Comparison of ENCODE assay signal across 1 cellular context in the genomic region with DNA sequence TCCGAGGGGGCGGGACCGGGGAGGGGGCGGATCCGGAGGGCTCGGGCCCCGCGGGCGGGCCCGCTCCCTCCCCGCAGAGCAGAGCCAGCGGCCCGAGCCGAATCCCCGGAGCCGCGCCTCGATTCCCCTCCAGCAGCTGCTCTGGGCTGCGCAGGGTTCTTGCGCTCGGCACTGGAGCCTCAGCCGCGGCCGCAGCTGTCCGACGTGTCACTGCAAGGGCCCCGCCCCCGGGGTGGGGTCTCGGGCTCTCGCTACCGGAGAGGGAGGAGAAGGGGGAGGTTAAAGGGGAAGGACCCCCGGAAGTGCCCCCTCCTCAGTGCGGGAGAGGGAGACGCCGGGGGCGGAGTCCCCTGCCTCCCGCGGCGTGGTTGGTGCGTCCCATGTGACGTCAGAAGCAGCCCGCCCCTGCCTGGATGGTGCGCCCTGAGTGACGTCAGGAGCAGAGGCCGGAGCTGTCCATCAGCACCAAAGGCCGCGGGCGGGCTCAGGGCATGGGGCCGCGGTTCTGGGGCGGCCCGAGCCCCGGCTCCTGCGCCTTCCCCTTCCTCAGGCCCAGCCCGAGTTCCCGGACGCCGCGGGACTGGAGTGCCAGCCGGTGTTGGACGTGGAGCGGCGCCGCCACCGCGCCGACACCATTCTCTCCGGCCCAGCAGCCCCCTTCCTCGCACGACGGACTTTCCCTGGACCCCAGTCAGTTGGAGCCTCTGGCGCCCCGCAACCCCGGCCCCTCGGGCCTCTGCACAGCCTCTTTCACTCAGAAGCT.
TF ChIP-seq lines count a peak whose summit lies in the region.

A gene with protein sequence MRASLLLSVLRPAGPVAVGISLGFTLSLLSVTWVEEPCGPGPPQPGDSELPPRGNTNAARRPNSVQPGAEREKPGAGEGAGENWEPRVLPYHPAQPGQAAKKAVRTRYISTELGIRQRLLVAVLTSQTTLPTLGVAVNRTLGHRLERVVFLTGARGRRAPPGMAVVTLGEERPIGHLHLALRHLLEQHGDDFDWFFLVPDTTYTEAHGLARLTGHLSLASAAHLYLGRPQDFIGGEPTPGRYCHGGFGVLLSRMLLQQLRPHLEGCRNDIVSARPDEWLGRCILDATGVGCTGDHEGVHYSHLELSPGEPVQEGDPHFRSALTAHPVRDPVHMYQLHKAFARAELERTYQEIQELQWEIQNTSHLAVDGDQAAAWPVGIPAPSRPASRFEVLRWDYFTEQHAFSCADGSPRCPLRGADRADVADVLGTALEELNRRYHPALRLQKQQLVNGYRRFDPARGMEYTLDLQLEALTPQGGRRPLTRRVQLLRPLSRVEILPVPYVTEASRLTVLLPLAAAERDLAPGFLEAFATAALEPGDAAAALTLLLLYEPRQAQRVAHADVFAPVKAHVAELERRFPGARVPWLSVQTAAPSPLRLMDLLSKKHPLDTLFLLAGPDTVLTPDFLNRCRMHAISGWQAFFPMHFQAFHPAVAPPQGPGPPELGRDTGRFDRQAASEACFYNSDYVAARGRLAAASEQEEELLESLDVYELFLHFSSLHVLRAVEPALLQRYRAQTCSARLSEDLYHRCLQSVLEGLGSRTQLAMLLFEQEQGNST (minus strand): TSS at position 214 of the 763 bp plus-strand sequence. CDS start 271 bp downstream, outside the sequence.
A gene with protein sequence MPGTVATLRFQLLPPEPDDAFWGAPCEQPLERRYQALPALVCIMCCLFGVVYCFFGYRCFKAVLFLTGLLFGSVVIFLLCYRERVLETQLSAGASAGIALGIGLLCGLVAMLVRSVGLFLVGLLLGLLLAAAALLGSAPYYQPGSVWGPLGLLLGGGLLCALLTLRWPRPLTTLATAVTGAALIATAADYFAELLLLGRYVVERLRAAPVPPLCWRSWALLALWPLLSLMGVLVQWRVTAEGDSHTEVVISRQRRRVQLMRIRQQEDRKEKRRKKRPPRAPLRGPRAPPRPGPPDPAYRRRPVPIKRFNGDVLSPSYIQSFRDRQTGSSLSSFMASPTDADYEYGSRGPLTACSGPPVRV (plus strand): TSS at position 433 of the 763 bp plus-strand sequence. CDS start 700 bp downstream, outside the sequence.

TF ChIP-seq in SK-N-SH, 30 proteins besides CTCF, POLR2A, EP300 and RAD21 (continued from another document):
- TF ChIP-seq, protein P1, sequence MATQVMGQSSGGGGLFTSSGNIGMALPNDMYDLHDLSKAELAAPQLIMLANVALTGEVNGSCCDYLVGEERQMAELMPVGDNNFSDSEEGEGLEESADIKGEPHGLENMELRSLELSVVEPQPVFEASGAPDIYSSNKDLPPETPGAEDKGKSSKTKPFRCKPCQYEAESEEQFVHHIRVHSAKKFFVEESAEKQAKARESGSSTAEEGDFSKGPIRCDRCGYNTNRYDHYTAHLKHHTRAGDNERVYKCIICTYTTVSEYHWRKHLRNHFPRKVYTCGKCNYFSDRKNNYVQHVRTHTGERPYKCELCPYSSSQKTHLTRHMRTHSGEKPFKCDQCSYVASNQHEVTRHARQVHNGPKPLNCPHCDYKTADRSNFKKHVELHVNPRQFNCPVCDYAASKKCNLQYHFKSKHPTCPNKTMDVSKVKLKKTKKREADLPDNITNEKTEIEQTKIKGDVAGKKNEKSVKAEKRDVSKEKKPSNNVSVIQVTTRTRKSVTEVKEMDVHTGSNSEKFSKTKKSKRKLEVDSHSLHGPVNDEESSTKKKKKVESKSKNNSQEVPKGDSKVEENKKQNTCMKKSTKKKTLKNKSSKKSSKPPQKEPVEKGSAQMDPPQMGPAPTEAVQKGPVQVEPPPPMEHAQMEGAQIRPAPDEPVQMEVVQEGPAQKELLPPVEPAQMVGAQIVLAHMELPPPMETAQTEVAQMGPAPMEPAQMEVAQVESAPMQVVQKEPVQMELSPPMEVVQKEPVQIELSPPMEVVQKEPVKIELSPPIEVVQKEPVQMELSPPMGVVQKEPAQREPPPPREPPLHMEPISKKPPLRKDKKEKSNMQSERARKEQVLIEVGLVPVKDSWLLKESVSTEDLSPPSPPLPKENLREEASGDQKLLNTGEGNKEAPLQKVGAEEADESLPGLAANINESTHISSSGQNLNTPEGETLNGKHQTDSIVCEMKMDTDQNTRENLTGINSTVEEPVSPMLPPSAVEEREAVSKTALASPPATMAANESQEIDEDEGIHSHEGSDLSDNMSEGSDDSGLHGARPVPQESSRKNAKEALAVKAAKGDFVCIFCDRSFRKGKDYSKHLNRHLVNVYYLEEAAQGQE (IDR thresholded peaks at IDR 0.05; ENCODE audit: low read depth, low read length), result peak; percentile 98
- TF ChIP-seq MXI1 (IDR thresholded peaks at IDR 0.05; ENCODE audit: low read depth, low read length), result peak; percentile 81
- TF ChIP-seq RCOR1 (IDR thresholded peaks at IDR 0.05; ENCODE audit: low read length), result peak; percentile 63; the same call in 1 of the 2 replicates
- TF ChIP-seq FOXJ3 (CRISPR knock-in tag; IDR thresholded peaks at IDR 0.05), result no peak
- peak; percentile 65; the same call in 1 of the 2 replicates for TF ChIP-seq SIN3A (IDR thresholded peaks at IDR 0.05; ENCODE audit: borderline replicate concordance, low read depth, low read length)
- TF ChIP-seq TCF12 (IDR thresholded peaks at IDR 0.05), result no peak
- peak; percentile 49; the same call in 1 of the 2 replicates for TF ChIP-seq ELF1 (IDR thresholded peaks at IDR 0.05)
- TF ChIP-seq POLR2AphosphoS5 (IDR thresholded peaks at IDR 0.05; ENCODE audit: low read depth, low read length), result peak; percentile 63; the same call in 1 of the 2 replicates
- peak; percentile 78 for TF ChIP-seq GABPA (IDR thresholded peaks at IDR 0.05; ENCODE audit: low read depth)
- TF ChIP-seq NRF1 (IDR thresholded peaks at IDR 0.05; ENCODE audit: low read depth, low read length), result peak; percentile 67
- TF ChIP-seq, protein P2, sequence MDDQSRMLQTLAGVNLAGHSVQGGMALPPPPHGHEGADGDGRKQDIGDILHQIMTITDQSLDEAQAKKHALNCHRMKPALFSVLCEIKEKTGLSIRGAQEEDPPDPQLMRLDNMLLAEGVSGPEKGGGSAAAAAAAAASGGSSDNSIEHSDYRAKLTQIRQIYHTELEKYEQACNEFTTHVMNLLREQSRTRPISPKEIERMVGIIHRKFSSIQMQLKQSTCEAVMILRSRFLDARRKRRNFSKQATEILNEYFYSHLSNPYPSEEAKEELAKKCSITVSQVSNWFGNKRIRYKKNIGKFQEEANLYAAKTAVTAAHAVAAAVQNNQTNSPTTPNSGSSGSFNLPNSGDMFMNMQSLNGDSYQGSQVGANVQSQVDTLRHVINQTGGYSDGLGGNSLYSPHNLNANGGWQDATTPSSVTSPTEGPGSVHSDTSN (IDR thresholded peaks at IDR 0.05), result peak; percentile 79
